In the genomic region with DNA sequence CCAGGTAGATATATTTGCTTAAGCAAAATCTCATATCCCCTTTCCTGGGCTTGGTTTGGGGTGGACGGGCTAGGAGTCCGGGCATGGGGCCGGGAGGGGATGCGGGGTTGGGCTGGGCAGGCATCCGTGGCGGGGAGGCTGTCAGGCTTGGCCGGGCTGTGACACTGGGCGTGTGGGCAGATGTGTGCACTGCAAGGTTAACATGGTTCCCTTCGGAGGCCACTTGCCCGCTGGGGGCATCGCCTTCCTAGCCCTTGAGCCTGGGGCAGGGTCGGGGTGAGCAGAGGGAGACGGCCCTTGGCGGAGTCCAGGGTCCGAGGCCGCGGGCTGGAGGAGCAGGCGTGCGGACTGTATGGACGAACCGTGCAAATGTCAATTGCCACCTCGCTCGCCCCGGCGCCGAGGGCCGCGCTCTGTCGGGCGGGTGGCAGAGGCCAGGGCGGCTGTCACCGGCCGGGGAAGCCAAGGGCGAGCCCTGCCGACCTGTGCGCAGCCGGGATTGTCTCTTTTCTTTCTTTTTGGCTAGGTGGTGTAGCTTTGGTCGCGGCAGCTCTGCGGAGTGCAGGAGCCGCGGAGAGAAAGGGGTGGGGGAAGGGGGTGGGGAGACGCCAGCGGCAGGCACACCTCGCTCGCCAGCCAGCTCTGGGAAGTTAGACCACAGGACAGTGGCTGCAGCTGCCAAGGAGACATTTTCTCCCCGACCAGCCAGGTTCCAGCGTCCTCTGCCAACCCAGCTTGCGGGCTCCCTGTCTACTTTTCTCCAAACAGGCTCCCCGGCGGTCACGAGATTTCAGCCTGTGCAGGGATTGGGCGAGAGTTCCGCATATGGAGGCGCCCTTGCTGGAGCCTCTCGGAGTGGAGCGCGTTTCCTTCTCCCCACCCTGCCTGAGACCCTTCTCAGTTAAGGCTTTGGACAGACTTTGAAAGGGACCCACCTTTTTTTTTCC, we compare ENCODE assay signal across 8 cellular contexts. TPM values are rescaled to one million over a fixed set of nuclear protein-coding genes. Genes with fewer than 3 reads are reported as not detected.
DNase-seq lines count a peak whose midpoint lies in the region; ATAC-seq lines count a peak whose summit lies in the region.

No MANE protein-coding gene starts in this region.

- peak; percentile 52 for ATAC-seq in GM19395 (IDR thresholded peaks at IDR 0.05; ENCODE audit: unreplicated experiment)
- ATAC-seq in HG03571 (IDR thresholded peaks at IDR 0.05; ENCODE audit: unreplicated experiment): peak; percentile 35

- H3K27me3 ChIP-seq in CD4-positive, alpha-beta memory T cell (ENCODE audit: insufficient read depth, low read length): no peaks in the 10 kb centered on the region
- H3K27me3 ChIP-seq in endocrine pancreas (ENCODE audit: control insufficient read depth, insufficient read depth, low read length): no peaks in the 10 kb centered on the region

- CTCF ChIA-PET in CD4-positive, alpha-beta memory T cell (lab: Charles Lee; ENCODE audit: partially characterized antibody): interaction anchor here (0.8 to 1.0 kb wide), 2 partner anchors 63 to 254 kb away, joined by 3 to 4 read pairs; no protein-coding TSS in a partner anchor

- no peaks in the 10 kb centered on the region for H3K36me3 ChIP-seq in CD4-positive, alpha-beta memory T cell (ENCODE audit: insufficient read depth, low read length)
- H3K36me3 ChIP-seq in endocrine pancreas (ENCODE audit: control insufficient read depth, insufficient read depth, low read length) (no peaks in the 10 kb centered on the region), mesodermal cell (ENCODE audit: control insufficient read depth, insufficient read depth, low read length) (peaks cover 7% of the 10 kb centered on the region)

- H3K4me1 ChIP-seq in CD4-positive, alpha-beta memory T cell (ENCODE audit: insufficient read depth, low read length): peaks cover 27% of the 10 kb centered on the region
- peaks cover 5% of the 10 kb centered on the region for H3K4me1 ChIP-seq in endocrine pancreas (ENCODE audit: control insufficient read depth, insufficient read depth, low read length)
- H3K4me1 ChIP-seq in mesodermal cell (ENCODE audit: control insufficient read depth, insufficient read depth, low read length, poor library complexity, severe bottlenecking): peaks cover 11% of the 10 kb centered on the region

- peak overlapping the region; percentile 85 to 96 (median 91) for H3K4me3 Mint-ChIP-seq in CD4-positive, alpha-beta memory T cell

- POLR2A ChIA-PET in CD4-positive, alpha-beta memory T cell (lab: Charles Lee; ENCODE audit: partially characterized antibody): interaction anchor here (0.8 to 1.5 kb wide), 8 partner anchors 15 to 814 kb away, joined by 3 to 5 read pairs (median 3); partner anchors contain the start of gene SLC30A1

- no peaks in the 10 kb centered on the region for H3K27me3 Mint-ChIP-seq in CD4-positive, alpha-beta memory T cell

- H3K4me1 Mint-ChIP-seq in CD4-positive, alpha-beta memory T cell: peaks cover 15 to 35% (median 25%) of the 10 kb centered on the region in 4 donors

- H3K9ac ChIP-seq in endocrine pancreas (ENCODE audit: control insufficient read depth, insufficient read depth, low read length): peak overlapping the region; percentile 99

- no peaks in the 10 kb centered on the region for H3K9me3 ChIP-seq in CD4-positive, alpha-beta memory T cell (ENCODE audit: control insufficient read depth in 1 of 2, low read length in 2 of 2)
- H3K9me3 ChIP-seq in endocrine pancreas (ENCODE audit: control insufficient read depth, low read length) (no peaks in the 10 kb centered on the region), mesodermal cell (ENCODE audit: control insufficient read depth, low read length) (no peaks in the 10 kb centered on the region)

- H3K4me3 ChIP-seq in CD4-positive, alpha-beta memory T cell (ENCODE audit: low read length in 2 of 2): peak overlapping the region; percentile 50 to 75
- H3K4me3 ChIP-seq in endocrine pancreas (ENCODE audit: control insufficient read depth, insufficient read depth, low read length): peak overlapping the region; percentile 79
- H3K4me3 ChIP-seq in mesodermal cell (ENCODE audit: extremely low read depth, insufficient read depth, low read length, poor library complexity, severe bottlenecking): peak overlapping the region; percentile 73

- intact Hi-C loops in CD4-positive, alpha-beta memory T cell (cut with micrococcal nuclease): no loop called here

- H3K9me3 Mint-ChIP-seq in CD4-positive, alpha-beta memory T cell: no peaks in the 10 kb centered on the region

- H3K36me3 Mint-ChIP-seq in CD4-positive, alpha-beta memory T cell: peaks cover 3 to 30% of the 10 kb centered on the region in 2 donors

- peak overlapping the region; percentile 75 for H3K27ac ChIP-seq in CD4-positive, alpha-beta memory T cell (ENCODE audit: low read depth, low read length)
- H3K27ac ChIP-seq in mesodermal cell (ENCODE audit: low read depth, low read length, severe bottlenecking): peak overlapping the region; percentile 74

- peak; percentile 46 to 77 (median 55) for DNase-seq in CD4-positive, alpha-beta memory T cell
- peak; percentile 19 for DNase-seq in NOMO-1 treated with dmso at 0.1 percent for 144 hours (lab: John Stamatoyannopoulos, UW; ENCODE audit: unreplicated experiment)
- DNase-seq in activated CD8-positive, alpha-beta memory T cell treated with anti-CD3 and anti-CD28 coated beads, Interleukin-2, amount 50 U/mL, for 1 hour (ENCODE audit: extremely low read depth): peak; percentile 7
- peak; percentile 26 for DNase-seq in stimulated activated CD8-positive, alpha-beta memory T cell treated with anti-CD3 and anti-CD28 coated beads, Interleukin-15, amount 100 ng/mL, for 24 hours (ENCODE audit: low read depth)

- 1% methylated on average over 42 to 48 of the region's 58 CpGs for WGBS in mesodermal cell (ENCODE audit: insufficient coverage in 2 of 2), 2 experiments

- H3K27ac Mint-ChIP-seq in CD4-positive, alpha-beta memory T cell: peak overlapping the region; percentile 79 to 97 (median 89)

RNA-seq across cellular contexts. Expression of gene RCOR3, which starts 1.3 kb away (rescaled TPM):
- total RNA-seq in CD4-positive, alpha-beta memory T cell: 10 to 100 TPM; 69.5 to 74.7 TPM
- 10 to 100 TPM; 14.4 to 23.9 TPM for polyA plus RNA-seq in CD4-positive, alpha-beta memory T cell
- 21.9 TPM for polyA plus RNA-seq in mesodermal cell (2013, experiment 1 of 2)
- polyA plus RNA-seq in mesodermal cell (2013, experiment 2 of 2): 33.5 TPM

Comparison
In these comparisons a context has a peak if more than half of its experiments do, and no peak if none do; other contexts are left out.
1. Peak in every context shown above with its lines: DNase-seq, ATAC-seq, H3K4me3 ChIP-seq and H3K27ac ChIP-seq.